1 cellular context compared by ENCODE assay signal in genomic region chr10:100183482-100183881, GRCh38.
A peak's percentile ranks its signal among the peaks of the same experiment; 100 is the strongest.
TF ChIP-seq lines count a peak whose summit lies in the region.

No MANE protein-coding gene starts in this region.

TF ChIP-seq in HepG2, 621 proteins besides CTCF, POLR2A, EP300 and RAD21 (continues in another document):
- TF ChIP-seq ZNF326 (CRISPR knock-in tag; IDR thresholded peaks at IDR 0.05; ENCODE audit: borderline replicate concordance) (no peak), BRCA1 (CRISPR knock-in tag; IDR thresholded peaks at IDR 0.05) (no peak), ZNF160 (CRISPR knock-in tag; IDR thresholded peaks at IDR 0.05) (no peak), ADNP (CRISPR knock-in tag; IDR thresholded peaks at IDR 0.05) (no peak), RFX3 (CRISPR knock-in tag; IDR thresholded peaks at IDR 0.05) (no peak), ZNF205 (CRISPR knock-in tag; IDR thresholded peaks at IDR 0.05) (0 out of 2 replicates have a peak, but pooled peaks have one; percentile 37), RBM39 (IDR thresholded peaks at IDR 0.05; ENCODE audit: low read depth, low read length, poor library complexity, severe bottlenecking) (no peak), THAP11 (CRISPR knock-in tag; IDR thresholded peaks at IDR 0.05) (peak; percentile 57), THYN1 (CRISPR knock-in tag; IDR thresholded peaks at IDR 0.05; ENCODE audit: borderline replicate concordance, low read depth) (no peak), SMARCC2 (IDR thresholded peaks at IDR 0.05) (no peak), ZNF792 (CRISPR knock-in tag; IDR thresholded peaks at IDR 0.05) (no peak), ZBTB25 (CRISPR knock-in tag; IDR thresholded peaks at IDR 0.05) (peak; percentile 61; the same call in 1 of the 2 replicates), PRMT3 (CRISPR knock-in tag; IDR thresholded peaks at IDR 0.05; ENCODE audit: borderline replicate concordance, low read depth) (no peak), ZIK1 (CRISPR knock-in tag; IDR thresholded peaks at IDR 0.05; ENCODE audit: borderline replicate concordance, low read depth) (no peak), BORCS8-MEF2B (CRISPR knock-in tag; IDR thresholded peaks at IDR 0.05) (no peak), ZNF879 (CRISPR knock-in tag; IDR thresholded peaks at IDR 0.05) (no peak), ZNF234 (CRISPR knock-in tag; conservative IDR thresholded peaks at IDR 0.05) (no peak), THAP7 (CRISPR knock-in tag; IDR thresholded peaks at IDR 0.05) (no peak), ZNF597 (CRISPR knock-in tag; IDR thresholded peaks at IDR 0.05) (no peak), ZNF574 (CRISPR knock-in tag; IDR thresholded peaks at IDR 0.05) (no peak), ZNF121 (CRISPR knock-in tag; IDR thresholded peaks at IDR 0.05) (no peak), ZNF225 (CRISPR knock-in tag; IDR thresholded peaks at IDR 0.05) (no peak), TFDP2 (CRISPR knock-in tag; IDR thresholded peaks at IDR 0.05) (no peak), HNRNPK (IDR thresholded peaks at IDR 0.05; ENCODE audit: low read depth, low read length, poor library complexity, severe bottlenecking) (no peak), GATA4 (IDR thresholded peaks at IDR 0.05; ENCODE audit: borderline replicate concordance, low read depth) (no peak), SRF (IDR thresholded peaks at IDR 0.05; ENCODE audit: low read depth, low read length) (no peak), TEAD3 (CRISPR knock-in tag; optimal IDR thresholded peaks at IDR 0.05; ENCODE audit: borderline replicate concordance) (peak; percentile 55), NFE2 (CRISPR knock-in tag; IDR thresholded peaks at IDR 0.05) (no peak), MYC (CRISPR knock-in tag; IDR thresholded peaks at IDR 0.05; ENCODE audit: borderline replicate concordance) (no peak), DR1 (CRISPR knock-in tag; IDR thresholded peaks at IDR 0.05) (no peak), SNAPC5 (CRISPR knock-in tag; IDR thresholded peaks at IDR 0.05; ENCODE audit: borderline replicate concordance) (no peak), ZNF768 (CRISPR knock-in tag; IDR thresholded peaks at IDR 0.05) (no peak), ARNTL (CRISPR knock-in tag; IDR thresholded peaks at IDR 0.05) (no peak), PAX8 (CRISPR knock-in tag; IDR thresholded peaks at IDR 0.05; ENCODE audit: borderline replicate concordance) (no peak), ZNF280D (CRISPR knock-in tag; IDR thresholded peaks at IDR 0.05) (no peak), ZNF3 (CRISPR knock-in tag; IDR thresholded peaks at IDR 0.05) (0 out of 2 replicates have a peak, but pooled peaks have one; percentile 32), SATB2 (CRISPR knock-in tag; IDR thresholded peaks at IDR 0.05) (no peak), ZNF282 (IDR thresholded peaks at IDR 0.05; ENCODE audit: partially characterized antibody) (no peak), SRSF4 (IDR thresholded peaks at IDR 0.05; ENCODE audit: low read depth, low read length, poor library complexity, severe bottlenecking) (no peak), FOXK2 (IDR thresholded peaks at IDR 0.05) (peak; percentile 53; the same call in 1 of the 2 replicates), MIXL1 (CRISPR knock-in tag; IDR thresholded peaks at IDR 0.05) (no peak), ZBTB7B (CRISPR knock-in tag; IDR thresholded peaks at IDR 0.05) (no peak), HNRNPL (IDR thresholded peaks at IDR 0.05; ENCODE audit: low read depth, low read length) (no peak), ZNF672 (CRISPR knock-in tag; IDR thresholded peaks at IDR 0.05) (no peak), SUZ12 (IDR thresholded peaks at IDR 0.05; ENCODE audit: low read depth, low read length) (no peak), ARID3A (IDR thresholded peaks at IDR 0.05; ENCODE audit: low read depth, low read length) (peak; percentile 67; the same call in 1 of the 2 replicates), SOX5 (CRISPR knock-in tag; IDR thresholded peaks at IDR 0.05; ENCODE audit: borderline replicate concordance) (0 out of 2 replicates have a peak, but pooled peaks have one; percentile 20), CREB1 (IDR thresholded peaks at IDR 0.05) (no peak), CREB1 (CRISPR knock-in tag; IDR thresholded peaks at IDR 0.05) (peak; percentile 40; the same call in 1 of the 2 replicates), ZNF740 (CRISPR knock-in tag; IDR thresholded peaks at IDR 0.05) (no peak), ZNF703 (CRISPR knock-in tag; IDR thresholded peaks at IDR 0.05; ENCODE audit: borderline replicate concordance) (no peak), HOXA9 (CRISPR knock-in tag; IDR thresholded peaks at IDR 0.05; ENCODE audit: borderline replicate concordance) (no peak), ZSCAN25 (CRISPR knock-in tag; IDR thresholded peaks at IDR 0.05) (no peak), SNAPC4 (CRISPR knock-in tag; IDR thresholded peaks at IDR 0.05) (no peak)
